In genomic region chr13:45047394-45048328, GRCh38 we compare ENCODE assay signal across 8 cellular contexts. TPM values are rescaled to one million over a fixed set of nuclear protein-coding genes. Genes with fewer than 3 reads are reported as not detected.
DNase-seq lines count a peak whose midpoint lies in the region; ATAC-seq, FAIRE-seq and TF ChIP-seq lines count a peak whose summit lies in the region.

No MANE protein-coding gene starts in this region.

- no peaks in the 10 kb centered on the region for H3K36me3 Mint-ChIP-seq in neural progenitor cell

- H3K9me3 Mint-ChIP-seq in neural progenitor cell: no peaks in the 10 kb centered on the region
- H3K9me3 Mint-ChIP-seq in stimulated activated naive CD8-positive, alpha-beta T cell treated with anti-CD3 and anti-CD28 coated beads, Interleukin-15, amount 100 ng/mL, for 72 hours: no peaks in the 10 kb centered on the region

- H3K4me1 Mint-ChIP-seq in neural progenitor cell: peaks cover 21% of the 10 kb centered on the region
- H3K4me1 Mint-ChIP-seq in stimulated activated naive CD8-positive, alpha-beta T cell treated with anti-CD3 and anti-CD28 coated beads, Interleukin-15, amount 100 ng/mL, for 72 hours: peaks cover 20% of the 10 kb centered on the region

- H3K4me3 ChIP-seq in BJ (ENCODE audit: low read depth, low read length): peak overlapping the region; percentile 50
- peak overlapping the region; percentile 40 for H3K4me3 ChIP-seq in SJCRH30
- H3K4me3 ChIP-seq in neural progenitor cell: peak overlapping the region; percentile 53

- H3F3A ChIP-seq in neural progenitor cell (ENCODE audit: low read depth): peaks cover 4% of the 10 kb centered on the region

- peak overlapping the region; percentile 87 for H3K4me2 ChIP-seq in neural progenitor cell

- H3K4me3 Mint-ChIP-seq in neural progenitor cell: peak overlapping the region; percentile 84
- H3K4me3 Mint-ChIP-seq in stimulated activated naive CD8-positive, alpha-beta T cell treated with anti-CD3 and anti-CD28 coated beads, Interleukin-15, amount 100 ng/mL, for 72 hours: peak overlapping the region; percentile 74 to 85

- TF ChIP-seq CTCF in BJ (IDR thresholded peaks at IDR 0.05; ENCODE audit: insufficient read depth, low read depth, low read length) (peak; percentile 93), neural progenitor cell (IDR thresholded peaks at IDR 0.05) (peak; percentile 92)

- H3K79me2 ChIP-seq in neural progenitor cell (ENCODE audit: low read depth): no peaks in the 10 kb centered on the region

- FAIRE-seq in frontal cortex (lab: Jason Lieb, UNC): no peak

- H3K4me1 ChIP-seq in SJCRH30 (0 out of 2 replicates have a peak, but pooled peaks cover 7% of the 10 kb centered on the region), neural progenitor cell (peaks cover 8% of the 10 kb centered on the region)

- H3K27ac ChIP-seq in SJCRH30 (no peak overlapping the region), neural progenitor cell (no peak overlapping the region)

- CTCF ChIA-PET in BJ (lab: Yijun Ruan, JAX): interaction anchor here (0.6 to 4.4 kb wide), 31 partner anchors 9 to 347 kb away, joined by 3 to 93 read pairs (median 5); partner anchors contain the start of gene GTF2F2

- H3K9me3 ChIP-seq in SJCRH30 (replicated peaks): no peaks in the 10 kb centered on the region
- H3K9me3 ChIP-seq in neural progenitor cell (ENCODE audit: low read depth): no peaks in the 10 kb centered on the region

- H2AFZ ChIP-seq in neural progenitor cell (replicated peaks): peak overlapping the region; percentile 95

- H3K27me3 ChIP-seq in BJ (ENCODE audit: control insufficient read depth, insufficient read depth, low read length) (no peaks in the 10 kb centered on the region; the same call in 1 of the 2 replicates), SJCRH30 (no peaks in the 10 kb centered on the region), neural progenitor cell (no peaks in the 10 kb centered on the region)

- no peaks in the 10 kb centered on the region for H4K20me1 ChIP-seq in neural progenitor cell (ENCODE audit: low read depth)

- H3K36me3 ChIP-seq in BJ (ENCODE audit: control insufficient read depth, insufficient read depth, low read length) (no peaks in the 10 kb centered on the region), SJCRH30 (no peaks in the 10 kb centered on the region), neural progenitor cell (no peaks in the 10 kb centered on the region)

- H3K27ac Mint-ChIP-seq in neural progenitor cell: peak overlapping the region; percentile 3
- H3K27ac Mint-ChIP-seq in stimulated activated naive CD8-positive, alpha-beta T cell treated with anti-CD3 and anti-CD28 coated beads, Interleukin-15, amount 100 ng/mL, for 72 hours: no peak overlapping the region

- peak; percentile 74 for ATAC-seq in GM19463 (IDR thresholded peaks at IDR 0.05; ENCODE audit: unreplicated experiment)
- ATAC-seq in stimulated activated naive CD8-positive, alpha-beta T cell treated with anti-CD3 and anti-CD28 coated beads, Interleukin-15, amount 100 ng/mL, for 72 hours: peak; percentile 84

- DNase-seq in BJ (ENCODE audit: low read depth): no peak
- DNase-seq in LoVo (ENCODE audit: low spot score): peak; percentile 83
- peak; percentile 70 to 88 for DNase-seq in SJCRH30
- DNase-seq in activated naive CD4-positive, alpha-beta T cell (lab: John Stamatoyannopoulos, UW): peak; percentile 29 to 64 (median 48)
- peak; percentile 53 to 67 for DNase-seq in frontal cortex (ENCODE audit: low spot score in 2 of 2)
- DNase-seq in neural progenitor cell (ENCODE audit: low spot score): peak; percentile 87
- peak; percentile 72 to 80 for DNase-seq in stimulated activated naive CD8-positive, alpha-beta T cell treated with anti-CD3 and anti-CD28 coated beads, Interleukin-15, amount 100 ng/mL, for 72 hours

- H3K9ac ChIP-seq in neural progenitor cell: no peak overlapping the region

- H3K27me3 Mint-ChIP-seq in neural progenitor cell (ENCODE audit: insufficient read depth, low read depth): no peaks in the 10 kb centered on the region
- H3K27me3 Mint-ChIP-seq in stimulated activated naive CD8-positive, alpha-beta T cell treated with anti-CD3 and anti-CD28 coated beads, Interleukin-15, amount 100 ng/mL, for 72 hours: peaks cover 33% of the 10 kb centered on the region

- POLR2A ChIA-PET in BJ (lab: Charles Lee): interaction anchor here (0.5 kb wide), 1 partner anchor 23 kb away, joined by 3 read pairs; no protein-coding TSS in a partner anchor

RNA-seq across cellular contexts. Expression of gene GPALPP1, which starts 58.3 kb away (rescaled TPM):
- polyA plus RNA-seq in BJ (2011; rRNA removed): 10.4 and 19.8 TPM in 2 replicates
- polyA minus RNA-seq in BJ (2011; rRNA and poly(A)+ RNA removed): 13.4 and 16.4 TPM in 2 replicates
- 25.8 and 31.0 TPM in 2 replicates for total RNA-seq in SJCRH30 (2014; rRNA removed; shearing (Covaris generic))
- total RNA-seq in frontal cortex (46.9 TPM), neural progenitor cell (ENCODE audit: low replicate concordance) (47.5 and 70.7 TPM in 2 replicates)

RNA-seq across cellular contexts. Expression of gene NUFIP1, which starts 58.4 kb away (rescaled TPM):
- 0.64 and 1.2 TPM in 2 replicates for polyA plus RNA-seq in BJ (2011; rRNA removed)
- 0.57 and 1.3 TPM in 2 replicates for polyA minus RNA-seq in BJ (2011; rRNA and poly(A)+ RNA removed)
- total RNA-seq in SJCRH30 (2014; rRNA removed; shearing (Covaris generic)): 10.2 and 10.8 TPM in 2 replicates
- total RNA-seq in frontal cortex: 6.9 TPM
- 6.0 and 12.9 TPM in 2 replicates for total RNA-seq in neural progenitor cell (ENCODE audit: low replicate concordance)
